In genomic region chr11:12147827-12148226, GRCh38 we compare ENCODE assay signal across 25 cellular contexts. TPM values are rescaled to one million over a fixed set of nuclear protein-coding genes. Genes with fewer than 3 reads are reported as not detected.
DNase-seq lines count a peak whose midpoint lies in the region; ATAC-seq and TF ChIP-seq lines count a peak whose summit lies in the region.
"Had no signal": no experiment of that assay in that cellular context is flagged by ENCODE, and none has a peak within 500 bp of the region (broad histone marks: within the 10 kb centered on the region; RNA-seq: fewer than 3 reads in every experiment).

No MANE protein-coding gene starts in this region.

- no peak for TF ChIP-seq EP300 in stomach (IDR thresholded peaks at IDR 0.05)

- TF ChIP-seq POLR2A in uterus (IDR thresholded peaks at IDR 0.05) (no peak), stomach (IDR thresholded peaks at IDR 0.05) (no peak)

- H3K36me3 ChIP-seq in uterus (no peaks in the 10 kb centered on the region), stomach (peaks cover 0 to 5% (median 2%) of the 10 kb centered on the region in 4 donors)
- H3K36me3 ChIP-seq: neural progenitor cell, right lobe of liver, upper lobe of left lung had no signal

- H3K4me1 ChIP-seq in uterus (peaks cover 10 to 11% of the 10 kb centered on the region in 2 donors), stomach (peaks cover 17 to 39% (median 24%) of the 10 kb centered on the region in 4 donors)
- H3K4me1 ChIP-seq: neural progenitor cell had no signal

- peaks cover 80% of the 10 kb centered on the region for H3K4me1 Mint-ChIP-seq in T-helper 1 cell treated with Interleukin-12 subunit alpha and Interleukin-12 subunit beta and Interleukin-4 antibody, amounts not matched to agents 30 μg/mL and 1 μg/mL, for 36 hours (ENCODE audit: low read depth)
- H3K4me1 Mint-ChIP-seq in natural killer cell treated with Interleukin-12 subunit alpha and Interleukin-12 subunit beta and Interleukin-15 and Interleukin-18, amount 100 ng/mL, for 72 hours (ENCODE audit: low read depth in 2 of 2), result peaks cover 38 to 40% of the 10 kb centered on the region in 2 donors
- peaks cover 19 to 38% of the 10 kb centered on the region in 2 donors for H3K4me1 Mint-ChIP-seq in natural killer cell
- H3K4me1 Mint-ChIP-seq: neural progenitor cell had no signal

- WGBS in stomach, 5 donors, result 79 to 96% (median 81%) methylated on average over 5 of the region's 5 CpGs

- no peak for ATAC-seq in natural killer cell treated with Interleukin-12 subunit alpha and Interleukin-12 subunit beta and Interleukin-15 and Interleukin-18, amount 100 ng/mL, for 72 hours
- no peak for ATAC-seq in natural killer cell
- no peak for ATAC-seq in HG03469 (IDR thresholded peaks at IDR 0.05; ENCODE audit: unreplicated experiment)
- ATAC-seq: right lobe of liver had no signal

- no peaks in the 10 kb centered on the region for H3K9me3 Mint-ChIP-seq in T-helper 1 cell treated with Interleukin-12 subunit alpha and Interleukin-12 subunit beta and Interleukin-4 antibody, amounts not matched to agents 30 μg/mL and 1 μg/mL, for 36 hours
- H3K9me3 Mint-ChIP-seq in natural killer cell treated with Interleukin-12 subunit alpha and Interleukin-12 subunit beta and Interleukin-15 and Interleukin-18, amount 100 ng/mL, for 72 hours, result peaks cover 3% of the 10 kb centered on the region
- no peaks in the 10 kb centered on the region for H3K9me3 Mint-ChIP-seq in natural killer cell
- H3K9me3 Mint-ChIP-seq: IgD-negative memory B cell, neural progenitor cell had no signal

- no peak overlapping the region for H3K4me3 Mint-ChIP-seq in T-helper 1 cell treated with Interleukin-12 subunit alpha and Interleukin-12 subunit beta and Interleukin-4 antibody, amounts not matched to agents 30 μg/mL and 1 μg/mL, for 36 hours
- H3K4me3 Mint-ChIP-seq in natural killer cell treated with Interleukin-12 subunit alpha and Interleukin-12 subunit beta and Interleukin-15 and Interleukin-18, amount 100 ng/mL, for 72 hours, result no peak overlapping the region
- H3K4me3 Mint-ChIP-seq in natural killer cell, result no peak overlapping the region
- H3K4me3 Mint-ChIP-seq: IgD-negative memory B cell, neural progenitor cell had no signal

- peaks cover 22% of the 10 kb centered on the region for H3K36me3 Mint-ChIP-seq in T-helper 1 cell treated with Interleukin-12 subunit alpha and Interleukin-12 subunit beta and Interleukin-4 antibody, amounts not matched to agents 30 μg/mL and 1 μg/mL, for 36 hours (ENCODE audit: low read depth)
- H3K36me3 Mint-ChIP-seq in natural killer cell treated with Interleukin-12 subunit alpha and Interleukin-12 subunit beta and Interleukin-15 and Interleukin-18, amount 100 ng/mL, for 72 hours, result peaks cover 4% of the 10 kb centered on the region
- H3K36me3 Mint-ChIP-seq in natural killer cell, result no peaks in the 10 kb centered on the region
- H3K36me3 Mint-ChIP-seq: IgD-negative memory B cell, neural progenitor cell had no signal

- DNase-seq in T-helper 1 cell (no peak), natural killer cell (no peak), dorsolateral prefrontal cortex (no peak), uterus (no peak), stomach (no peak)
- DNase-seq in natural killer cell treated with Interleukin-12 subunit alpha and Interleukin-12 subunit beta and Interleukin-15 and Interleukin-18, amount 100 ng/mL, for 72 hours (ENCODE audit: low spot score), result no peak
- DNase-seq: activated naive CD4-positive, alpha-beta T cell; anterior cingulate cortex; CD4-positive, alpha-beta memory T cell; central memory CD4-positive, alpha-beta T cell; kidney glomerular epithelial cell; MG63; NCI-H2081 treated with DMSO at 0.1 percent for 48 hours; NCI-H345; NCI-H82; right lobe of liver; stimulated activated CD4-positive, alpha-beta T cell treated with anti-CD3 and anti-CD28 coated beads, Interleukin-4, amount 100 ng/mL, for 4 hours; stimulated activated naive CD4-positive, alpha-beta T cell treated with Interleukin-2 at 50 U/mL for 16 hours; upper lobe of left lung had no signal

- H3K9me3 ChIP-seq in uterus (no peaks in the 10 kb centered on the region), stomach (no peaks in the 10 kb centered on the region)
- H3K9me3 ChIP-seq: MG63, right lobe of liver, upper lobe of left lung had no signal

- peak overlapping the region; percentile 87 for H3K27ac Mint-ChIP-seq in T-helper 1 cell treated with Interleukin-12 subunit alpha and Interleukin-12 subunit beta and Interleukin-4 antibody, amounts not matched to agents 30 μg/mL and 1 μg/mL, for 36 hours
- peak overlapping the region; percentile 29 to 72 for H3K27ac Mint-ChIP-seq in natural killer cell treated with Interleukin-12 subunit alpha and Interleukin-12 subunit beta and Interleukin-15 and Interleukin-18, amount 100 ng/mL, for 72 hours
- no peak overlapping the region for H3K27ac Mint-ChIP-seq in natural killer cell
- H3K27ac Mint-ChIP-seq: IgD-negative memory B cell, neural progenitor cell had no signal

- H3K27me3 ChIP-seq in dorsolateral prefrontal cortex, result no peaks in the 10 kb centered on the region
- no peaks in the 10 kb centered on the region for H3K27me3 ChIP-seq in uterus
- no peaks in the 10 kb centered on the region for H3K27me3 ChIP-seq in stomach
- H3K27me3 ChIP-seq: MG63, neural progenitor cell, right lobe of liver, upper lobe of left lung had no signal

- no peak overlapping the region for H3K4me3 ChIP-seq in dorsolateral prefrontal cortex
- no peak overlapping the region for H3K4me3 ChIP-seq in uterus
- H3K4me3 ChIP-seq in stomach, result no peak overlapping the region
- H3K4me3 ChIP-seq: lung, MG63, neural progenitor cell, right lobe of liver, upper lobe of left lung had no signal

- H3K27me3 Mint-ChIP-seq in T-helper 1 cell treated with Interleukin-12 subunit alpha and Interleukin-12 subunit beta and Interleukin-4 antibody, amounts not matched to agents 30 μg/mL and 1 μg/mL, for 36 hours (ENCODE audit: low read depth), result no peaks in the 10 kb centered on the region
- H3K27me3 Mint-ChIP-seq in natural killer cell treated with Interleukin-12 subunit alpha and Interleukin-12 subunit beta and Interleukin-15 and Interleukin-18, amount 100 ng/mL, for 72 hours, result peaks cover 0 to 6% of the 10 kb centered on the region in 2 donors
- H3K27me3 Mint-ChIP-seq in natural killer cell (ENCODE audit: low read depth in 2 of 2), result peaks cover 0 to 5% of the 10 kb centered on the region in 2 donors
- H3K27me3 Mint-ChIP-seq: CD4-positive, alpha-beta memory T cell had no signal

- TF ChIP-seq CTCF in natural killer cell (IDR thresholded peaks at IDR 0.05) (no peak), dorsolateral prefrontal cortex (IDR thresholded peaks at IDR 0.05 in 54 of 56, conservative IDR thresholded peaks at IDR 0.05 in 2 of 56; ENCODE audit: low read depth in 1 of 56, partially characterized antibody in 56 of 56) (no peak), uterus (IDR thresholded peaks at IDR 0.05) (no peak), stomach (IDR thresholded peaks at IDR 0.05) (no peak)

- H3K27ac ChIP-seq in dorsolateral prefrontal cortex, result peak overlapping the region in 48 of 59 donors; percentile 1 to 86 (median 68)
- peak overlapping the region; percentile 24 to 69 for H3K27ac ChIP-seq in uterus
- H3K27ac ChIP-seq in stomach, result no peak overlapping the region
- H3K27ac ChIP-seq: 22Rv1, neural progenitor cell, right lobe of liver had no signal

- intact Hi-C loops in natural killer cell (cut with micrococcal nuclease) (no loop called here), dorsolateral prefrontal cortex (cut with DNase I) (no loop called here), uterus (cut with DNase I; ENCODE audit: low total_unique reads) (no loop called here), stomach (cut with DNase I; ENCODE audit: low total_unique reads) (no loop called here)

RNA-seq across cellular contexts. Expression of gene MICAL2, which starts 37.4 kb away (rescaled TPM):
- 10 to 100 TPM; 19.9 to 39.6 TPM for total RNA-seq in natural killer cell treated with Interleukin-12 subunit alpha and Interleukin-12 subunit beta and Interleukin-15 and Interleukin-18, amount 100 ng/mL, for 72 hours
- total RNA-seq in natural killer cell (10 to 100 TPM; 54.6 to 68.6 (median 57.4) TPM), dorsolateral prefrontal cortex (100 to 1,000 TPM; 104 to 402 (median 289) TPM), uterus (100 to 1,000 TPM in 1 of 4 donors, 10 to 100 TPM in 3; 29.6 to 139 (median 53.1) TPM), stomach (100 to 1,000 TPM in 2 of 5 donors, 10 to 100 TPM in 3; 82.6 to 165 (median 86.1) TPM)
- 10 to 100 TPM; 11.2 to 31.4 (median 13.3) TPM for polyA plus RNA-seq in stomach

Comparison
In these comparisons a context has a peak if more than half of its experiments do, and no peak if none do; other contexts are left out.
1. H3K27ac Mint-ChIP-seq: peak in T-helper 1 cell treated with Interleukin-12 subunit alpha and Interleukin-12 subunit beta and Interleukin-4 antibody, amounts not matched to agents 30 μg/mL and 1 μg/mL, for 36 hours (single experiment) and natural killer cell treated with Interleukin-12 subunit alpha and Interleukin-12 subunit beta and Interleukin-15 and Interleukin-18, amount 100 ng/mL, for 72 hours (2 of 2); none in natural killer cell (0 of 2).
2. H3K27ac ChIP-seq: peak in dorsolateral prefrontal cortex (48 of 59) and uterus (2 of 2); none in stomach (0 of 5).